1 cellular context compared by ENCODE assay signal in genomic region chr19:2332341-2333026, GRCh38.
TF ChIP-seq lines count a peak whose summit lies in the region.

No MANE protein-coding gene starts in this region.

TF ChIP-seq in GM12878, 131 proteins besides CTCF, POLR2A, EP300 and RAD21 (continued from another document):
- TF ChIP-seq, protein P1, sequence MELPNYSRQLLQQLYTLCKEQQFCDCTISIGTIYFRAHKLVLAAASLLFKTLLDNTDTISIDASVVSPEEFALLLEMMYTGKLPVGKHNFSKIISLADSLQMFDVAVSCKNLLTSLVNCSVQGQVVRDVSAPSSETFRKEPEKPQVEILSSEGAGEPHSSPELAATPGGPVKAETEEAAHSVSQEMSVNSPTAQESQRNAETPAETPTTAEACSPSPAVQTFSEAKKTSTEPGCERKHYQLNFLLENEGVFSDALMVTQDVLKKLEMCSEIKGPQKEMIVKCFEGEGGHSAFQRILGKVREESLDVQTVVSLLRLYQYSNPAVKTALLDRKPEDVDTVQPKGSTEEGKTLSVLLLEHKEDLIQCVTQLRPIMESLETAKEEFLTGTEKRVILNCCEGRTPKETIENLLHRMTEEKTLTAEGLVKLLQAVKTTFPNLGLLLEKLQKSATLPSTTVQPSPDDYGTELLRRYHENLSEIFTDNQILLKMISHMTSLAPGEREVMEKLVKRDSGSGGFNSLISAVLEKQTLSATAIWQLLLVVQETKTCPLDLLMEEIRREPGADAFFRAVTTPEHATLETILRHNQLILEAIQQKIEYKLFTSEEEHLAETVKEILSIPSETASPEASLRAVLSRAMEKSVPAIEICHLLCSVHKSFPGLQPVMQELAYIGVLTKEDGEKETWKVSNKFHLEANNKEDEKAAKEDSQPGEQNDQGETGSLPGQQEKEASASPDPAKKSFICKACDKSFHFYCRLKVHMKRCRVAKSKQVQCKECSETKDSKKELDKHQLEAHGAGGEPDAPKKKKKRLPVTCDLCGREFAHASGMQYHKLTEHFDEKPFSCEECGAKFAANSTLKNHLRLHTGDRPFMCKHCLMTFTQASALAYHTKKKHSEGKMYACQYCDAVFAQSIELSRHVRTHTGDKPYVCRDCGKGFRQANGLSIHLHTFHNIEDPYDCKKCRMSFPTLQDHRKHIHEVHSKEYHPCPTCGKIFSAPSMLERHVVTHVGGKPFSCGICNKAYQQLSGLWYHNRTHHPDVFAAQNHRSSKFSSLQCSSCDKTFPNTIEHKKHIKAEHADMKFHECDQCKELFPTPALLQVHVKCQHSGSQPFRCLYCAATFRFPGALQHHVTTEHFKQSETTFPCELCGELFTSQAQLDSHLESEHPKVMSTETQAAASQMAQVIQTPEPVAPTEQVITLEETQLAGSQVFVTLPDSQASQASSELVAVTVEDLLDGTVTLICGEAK (IDR thresholded peaks at IDR 0.05; ENCODE audit: borderline replicate concordance), result no peak
- no peak for TF ChIP-seq YBX1 (IDR thresholded peaks at IDR 0.05)
- peak; percentile 77 for TF ChIP-seq MXI1 (IDR thresholded peaks at IDR 0.05; ENCODE audit: low read depth, low read length)
- no peak for TF ChIP-seq KAT2A (conservative IDR thresholded peaks at IDR 0.05; ENCODE audit: control insufficient read depth, low read depth, low read length)
- TF ChIP-seq, protein P2, sequence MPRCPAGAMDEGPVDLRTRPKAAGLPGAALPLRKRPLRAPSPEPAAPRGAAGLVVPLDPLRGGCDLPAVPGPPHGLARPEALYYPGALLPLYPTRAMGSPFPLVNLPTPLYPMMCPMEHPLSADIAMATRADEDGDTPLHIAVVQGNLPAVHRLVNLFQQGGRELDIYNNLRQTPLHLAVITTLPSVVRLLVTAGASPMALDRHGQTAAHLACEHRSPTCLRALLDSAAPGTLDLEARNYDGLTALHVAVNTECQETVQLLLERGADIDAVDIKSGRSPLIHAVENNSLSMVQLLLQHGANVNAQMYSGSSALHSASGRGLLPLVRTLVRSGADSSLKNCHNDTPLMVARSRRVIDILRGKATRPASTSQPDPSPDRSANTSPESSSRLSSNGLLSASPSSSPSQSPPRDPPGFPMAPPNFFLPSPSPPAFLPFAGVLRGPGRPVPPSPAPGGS (IDR thresholded peaks at IDR 0.05; ENCODE audit: borderline replicate concordance, insufficient read depth, low read depth, low read length, poor library complexity, severe bottlenecking), result no peak
- 0 out of 2 replicates have a peak, but pooled peaks have one; percentile 12 for TF ChIP-seq MTA2 (IDR thresholded peaks at IDR 0.05; ENCODE audit: low read depth)
- no peak for TF ChIP-seq SMAD5 (IDR thresholded peaks at IDR 0.05; ENCODE audit: low read depth)
- TF ChIP-seq YY1 (IDR thresholded peaks at IDR 0.05; ENCODE audit: low read depth, low read length), result peak; percentile 64; the same call in 1 of the 2 replicates
- TF ChIP-seq CEBPZ (IDR thresholded peaks at IDR 0.05; ENCODE audit: low read depth, low read length), result no peak
- TF ChIP-seq RUNX3 (IDR thresholded peaks at IDR 0.05; ENCODE audit: low read length), result peak; percentile 30; the same call in 1 of the 2 replicates
- no peak for TF ChIP-seq ETV6 (conservative IDR thresholded peaks at IDR 0.05 in 1 of 2, IDR thresholded peaks at IDR 0.05 in 1 of 2; ENCODE audit: borderline replicate concordance in 1 of 2, low read depth in 1 of 2)
- TF ChIP-seq SIN3A (IDR thresholded peaks at IDR 0.05; ENCODE audit: low read depth, low read length), result no peak
- TF ChIP-seq, protein P3, sequence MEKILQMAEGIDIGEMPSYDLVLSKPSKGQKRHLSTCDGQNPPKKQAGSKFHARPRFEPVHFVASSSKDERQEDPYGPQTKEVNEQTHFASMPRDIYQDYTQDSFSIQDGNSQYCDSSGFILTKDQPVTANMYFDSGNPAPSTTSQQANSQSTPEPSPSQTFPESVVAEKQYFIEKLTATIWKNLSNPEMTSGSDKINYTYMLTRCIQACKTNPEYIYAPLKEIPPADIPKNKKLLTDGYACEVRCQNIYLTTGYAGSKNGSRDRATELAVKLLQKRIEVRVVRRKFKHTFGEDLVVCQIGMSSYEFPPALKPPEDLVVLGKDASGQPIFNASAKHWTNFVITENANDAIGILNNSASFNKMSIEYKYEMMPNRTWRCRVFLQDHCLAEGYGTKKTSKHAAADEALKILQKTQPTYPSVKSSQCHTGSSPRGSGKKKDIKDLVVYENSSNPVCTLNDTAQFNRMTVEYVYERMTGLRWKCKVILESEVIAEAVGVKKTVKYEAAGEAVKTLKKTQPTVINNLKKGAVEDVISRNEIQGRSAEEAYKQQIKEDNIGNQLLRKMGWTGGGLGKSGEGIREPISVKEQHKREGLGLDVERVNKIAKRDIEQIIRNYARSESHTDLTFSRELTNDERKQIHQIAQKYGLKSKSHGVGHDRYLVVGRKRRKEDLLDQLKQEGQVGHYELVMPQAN (conservative IDR thresholded peaks at IDR 0.05), result 0 out of 2 replicates have a peak, but pooled peaks have one; percentile 28
- no peak for TF ChIP-seq TCF3 (IDR thresholded peaks at IDR 0.05; ENCODE audit: borderline replicate concordance, insufficient read depth, low read depth, low read length)
- TF ChIP-seq FOXK2 (IDR thresholded peaks at IDR 0.05), result no peak
- no peak for TF ChIP-seq RELB (IDR thresholded peaks at IDR 0.05; ENCODE audit: low read depth)
- TF ChIP-seq MYC (IDR thresholded peaks at IDR 0.05; ENCODE audit: insufficient read depth, insufficient read length, insufficient replicate concordance, low read length, severe bottlenecking), result peak; percentile 56
